ENCODE assay signal across 12 cellular contexts in the genomic region with DNA sequence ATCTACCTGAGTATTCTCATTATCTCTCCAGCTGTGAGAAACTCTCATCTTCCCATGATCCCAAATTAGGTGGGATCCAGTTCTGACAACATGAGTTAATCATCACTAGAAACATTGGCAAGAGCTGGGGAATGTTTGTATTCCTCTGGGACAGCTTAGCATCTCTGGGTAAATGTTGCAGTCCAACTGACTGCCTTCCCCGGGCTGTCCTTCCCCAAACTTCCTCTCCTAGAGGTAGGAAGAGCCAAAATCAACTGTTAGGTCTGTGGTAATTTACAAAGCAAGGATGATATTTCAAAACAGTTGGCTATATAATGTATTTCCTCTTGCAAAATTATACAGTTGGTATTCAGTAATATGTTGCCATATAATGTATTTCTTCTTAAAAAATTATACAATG.
A peak's percentile ranks its signal among the peaks of the same experiment; 100 is the strongest.
DNase-seq lines count a peak whose midpoint lies in the region; ATAC-seq and TF ChIP-seq lines count a peak whose summit lies in the region.
"Had no signal": no experiment of that assay in that cellular context is flagged by ENCODE, and none has a peak within 500 bp of the region (broad histone marks: within the 10 kb centered on the region; RNA-seq: fewer than 3 reads in every experiment).

No MANE protein-coding gene starts in this region.

- H3K4me3 ChIP-seq in CD8-positive, alpha-beta T cell (ENCODE audit: low read depth, low read length) = no peak overlapping the region
- H3K4me3 ChIP-seq: HAP-1 had no signal

- H3K36me3 ChIP-seq in CD8-positive, alpha-beta T cell (ENCODE audit: insufficient read depth, low read length) = no peaks in the 10 kb centered on the region
- H3K36me3 ChIP-seq: HAP-1 had no signal

- H3K9me3 ChIP-seq in CD8-positive, alpha-beta T cell (ENCODE audit: low read length) = no peaks in the 10 kb centered on the region
- H3K9me3 ChIP-seq: Caco-2, HAP-1 had no signal

- H3K27me3 Mint-ChIP-seq in CD8-positive, alpha-beta T cell (ENCODE audit: low read depth) = no peaks in the 10 kb centered on the region
- no peaks in the 10 kb centered on the region for H3K27me3 Mint-ChIP-seq in progenitor cell of endocrine pancreas

- peak overlapping the region; percentile 55 for H3K27ac Mint-ChIP-seq in CD8-positive, alpha-beta T cell
- H3K27ac Mint-ChIP-seq in progenitor cell of endocrine pancreas = peak overlapping the region; percentile 77

- H3K4me3 Mint-ChIP-seq in CD8-positive, alpha-beta T cell = no peak overlapping the region
- no peak overlapping the region for H3K4me3 Mint-ChIP-seq in progenitor cell of endocrine pancreas (ENCODE audit: low read depth)

- POLR2A ChIA-PET in CD8-positive, alpha-beta T cell (lab: Charles Lee) = interaction anchor here (1.3 kb wide), 1 partner anchor 10 kb away, joined by 3 read pairs; no protein-coding TSS in a partner anchor

- H3K9me3 Mint-ChIP-seq in CD8-positive, alpha-beta T cell = no peaks in the 10 kb centered on the region
- H3K9me3 Mint-ChIP-seq in progenitor cell of endocrine pancreas (ENCODE audit: low read depth) = no peaks in the 10 kb centered on the region

- CTCF ChIA-PET in CD8-positive, alpha-beta T cell (lab: Charles Lee) = interaction anchor here (1.0 to 8.0 kb wide), 2 partner anchors 11 to 48 kb away, joined by 3 to 34 read pairs; no protein-coding TSS in a partner anchor

- no peak overlapping the region for H3K27ac ChIP-seq in CD8-positive, alpha-beta T cell (ENCODE audit: low read depth, low read length)
- no peak overlapping the region for H3K27ac ChIP-seq in foreskin keratinocyte

- H3K36me3 Mint-ChIP-seq in CD8-positive, alpha-beta T cell = peaks cover 69% of the 10 kb centered on the region
- H3K36me3 Mint-ChIP-seq in progenitor cell of endocrine pancreas (ENCODE audit: insufficient read depth) = peaks cover 19% of the 10 kb centered on the region

- no peaks in the 10 kb centered on the region for H3K27me3 ChIP-seq in CD8-positive, alpha-beta T cell (ENCODE audit: insufficient read depth, low read length)
- no peaks in the 10 kb centered on the region for H3K27me3 ChIP-seq in foreskin keratinocyte

- peaks cover 8% of the 10 kb centered on the region for H3K4me1 Mint-ChIP-seq in CD8-positive, alpha-beta T cell (ENCODE audit: low read depth)
- H3K4me1 Mint-ChIP-seq in progenitor cell of endocrine pancreas (ENCODE audit: low read depth) = peaks cover 8% of the 10 kb centered on the region

- H3K4me1 ChIP-seq in CD8-positive, alpha-beta T cell (ENCODE audit: insufficient read depth, low read length) = no peaks in the 10 kb centered on the region
- peaks cover 52% of the 10 kb centered on the region for H3K4me1 ChIP-seq in foreskin keratinocyte
- H3K4me1 ChIP-seq: Caco-2, HAP-1 had no signal

- no peak for DNase-seq in CD8-positive, alpha-beta T cell
- DNase-seq in NOMO-1 treated with DMSO at 0.1 percent for 48 hours (lab: John Stamatoyannopoulos, UW; ENCODE audit: unreplicated experiment) = peak; percentile 75
- DNase-seq in fibroblast of peridontal ligament (ENCODE audit: extremely low read depth) = peak; percentile 94
- no peak for DNase-seq in progenitor cell of endocrine pancreas (ENCODE audit: low spot score, unreplicated experiment)
- no peak for DNase-seq in foreskin keratinocyte
- no peak for DNase-seq in NCI-H748 treated with DMSO at 0.1 percent for 48 hours (lab: John Stamatoyannopoulos, UW)
- DNase-seq in activated CD8-positive, alpha-beta memory T cell treated with anti-CD3 and anti-CD28 coated beads, Interleukin-2, amount 50 U/mL, for 4 hours = no peak
- DNase-seq: activated T-cell treated with anti-CD3 and anti-CD28 coated beads, Interleukin-2, amount 50 U/mL, for 1 hour; Caco-2; NCI-H226 had no signal

- TF ChIP-seq CTCF in CD8-positive, alpha-beta T cell (IDR thresholded peaks at IDR 0.05) = no peak
- TF ChIP-seq CTCF in progenitor cell of endocrine pancreas (IDR thresholded peaks at IDR 0.05; ENCODE audit: unreplicated experiment) (no peak), foreskin keratinocyte (conservative IDR thresholded peaks at IDR 0.05) (no peak)

- ATAC-seq in CD8-positive, alpha-beta T cell = no peak
- ATAC-seq in foreskin keratinocyte (no peak), HG02938 (IDR thresholded peaks at IDR 0.05; ENCODE audit: unreplicated experiment) (no peak)

- intact Hi-C loops in CD8-positive, alpha-beta T cell (cut with DNase I, micrococcal nuclease) = no loop called here

Comparison
In these comparisons a context has a peak if more than half of its experiments do, and no peak if none do; other contexts are left out.
1. DNase-seq: peak in NOMO-1 treated with DMSO at 0.1 percent for 48 hours (single experiment) and fibroblast of peridontal ligament (single experiment); none in CD8-positive, alpha-beta T cell (0 of 7), progenitor cell of endocrine pancreas (single experiment), foreskin keratinocyte (0 of 2), NCI-H748 treated with DMSO at 0.1 percent for 48 hours (single experiment) and activated CD8-positive, alpha-beta memory T cell treated with anti-CD3 and anti-CD28 coated beads, Interleukin-2, amount 50 U/mL, for 4 hours (single experiment).